In the genomic region with DNA sequence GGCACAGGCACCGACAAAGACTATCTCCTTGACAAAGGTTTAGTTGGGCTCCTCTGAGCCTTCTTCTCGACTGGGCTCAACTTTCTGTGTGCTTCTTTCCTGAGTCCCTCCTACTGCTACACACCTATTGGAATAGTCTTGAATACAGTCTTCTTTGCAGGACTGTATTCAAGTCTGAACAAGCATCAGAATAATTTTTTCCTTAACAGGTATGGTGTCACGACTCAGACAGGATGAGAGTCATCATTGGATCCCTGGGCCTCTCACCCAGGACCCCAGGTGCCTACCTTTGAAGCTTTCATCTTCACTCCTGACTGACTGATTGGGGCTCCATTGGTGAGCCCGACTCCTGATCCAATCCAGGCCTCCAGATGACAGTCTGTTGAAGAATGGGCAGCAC, we compare ENCODE assay signal across 23 cellular contexts.
"Had no signal": no experiment of that assay in that cellular context is flagged by ENCODE, and none has a peak within 500 bp of the region (broad histone marks: within the 10 kb centered on the region; RNA-seq: fewer than 3 reads in every experiment).

No MANE protein-coding gene starts in this region.

- H3K27ac ChIP-seq: colonic mucosa, gastroesophageal sphincter, spleen, tibial artery, upper lobe of left lung, vagina had no signal

- H3K36me3 Mint-ChIP-seq: naive B cell; stimulated activated memory B cell treated with anti-CD40 and anti-IgM and Interleukin-4, amounts not matched to agents 10 μg/mL and 1 μg/mL and 100 μg/mL, for 72 hours had no signal

- H3K9me3 ChIP-seq: colonic mucosa, gastroesophageal sphincter, spleen, tibial artery, upper lobe of left lung, vagina had no signal

- H3K9me3 Mint-ChIP-seq: endodermal cell; nephron; stimulated activated memory B cell treated with anti-CD40 and anti-IgM and Interleukin-4, amounts not matched to agents 10 μg/mL and 1 μg/mL and 100 μg/mL, for 72 hours; stimulated activated naive CD8-positive, alpha-beta T cell treated with anti-CD3 and anti-CD28 coated beads, Interleukin-15, Interleukin-2, amounts not matched to agents 100 ng/mL and 50 ng/mL, for 24 hours had no signal

- H3K4me1 Mint-ChIP-seq: nephron had no signal

- H3K4me3 Mint-ChIP-seq: endodermal cell; naive B cell; nephron; stimulated activated memory B cell treated with anti-CD40 and anti-IgM and Interleukin-4, amounts not matched to agents 10 μg/mL and 1 μg/mL and 100 μg/mL, for 72 hours; stimulated activated naive CD8-positive, alpha-beta T cell treated with anti-CD3 and anti-CD28 coated beads, Interleukin-15, Interleukin-2, amounts not matched to agents 100 ng/mL and 50 ng/mL, for 24 hours had no signal

- H3K4me3 ChIP-seq: colonic mucosa, gastroesophageal sphincter, lung, spleen, tibial artery, upper lobe of left lung, vagina had no signal

- H3K27me3 Mint-ChIP-seq: stimulated activated memory B cell treated with anti-CD40 and anti-IgM and Interleukin-4, amounts not matched to agents 10 μg/mL and 1 μg/mL and 100 μg/mL, for 72 hours had no signal

- ATAC-seq: esophagus mucosa; gastroesophageal sphincter; left colon; left ventricle myocardium superior; sciatic nerve; stimulated activated memory B cell treated with anti-CD40 and anti-IgM and Interleukin-4, amounts not matched to agents 10 μg/mL and 1 μg/mL and 100 μg/mL, for 72 hours had no signal

- H3K4me1 ChIP-seq: colonic mucosa, gastroesophageal sphincter, spleen, upper lobe of left lung, vagina had no signal

- H3K36me3 ChIP-seq: colonic mucosa, gastroesophageal sphincter, spleen, tibial artery, upper lobe of left lung, vagina had no signal

- H3K27ac Mint-ChIP-seq: nephron; stimulated activated memory B cell treated with anti-CD40 and anti-IgM and Interleukin-4, amounts not matched to agents 10 μg/mL and 1 μg/mL and 100 μg/mL, for 72 hours; stimulated activated naive CD8-positive, alpha-beta T cell treated with anti-CD3 and anti-CD28 coated beads, Interleukin-15, Interleukin-2, amounts not matched to agents 100 ng/mL and 50 ng/mL, for 24 hours had no signal

- H3K27me3 ChIP-seq: colonic mucosa, gastroesophageal sphincter, spleen, tibial artery, upper lobe of left lung, vagina had no signal

- DNase-seq: colonic mucosa; effector CD4-positive, alpha-beta T cell; glutamatergic neuron; left colon; left ventricle myocardium superior; mesendoderm; naive B cell; posterior cingulate gyrus; spleen; stimulated activated CD4-positive, alpha-beta T cell treated with anti-CD3 and anti-CD28 coated beads, Interleukin-15, amount 100 ng/mL, for 24 hours; stimulated activated CD4-positive, alpha-beta T cell treated with anti-CD3 and anti-CD28 coated beads, Interleukin-1b, Interleukin-23, amount 100 ng/mL, for 48 hours; stimulated activated CD4-positive, alpha-beta T cell treated with anti-CD3 and anti-CD28 coated beads, Interleukin-4, amount 100 ng/mL, for 24 hours; tibial artery; upper lobe of left lung had no signal
